In the genomic region with DNA sequence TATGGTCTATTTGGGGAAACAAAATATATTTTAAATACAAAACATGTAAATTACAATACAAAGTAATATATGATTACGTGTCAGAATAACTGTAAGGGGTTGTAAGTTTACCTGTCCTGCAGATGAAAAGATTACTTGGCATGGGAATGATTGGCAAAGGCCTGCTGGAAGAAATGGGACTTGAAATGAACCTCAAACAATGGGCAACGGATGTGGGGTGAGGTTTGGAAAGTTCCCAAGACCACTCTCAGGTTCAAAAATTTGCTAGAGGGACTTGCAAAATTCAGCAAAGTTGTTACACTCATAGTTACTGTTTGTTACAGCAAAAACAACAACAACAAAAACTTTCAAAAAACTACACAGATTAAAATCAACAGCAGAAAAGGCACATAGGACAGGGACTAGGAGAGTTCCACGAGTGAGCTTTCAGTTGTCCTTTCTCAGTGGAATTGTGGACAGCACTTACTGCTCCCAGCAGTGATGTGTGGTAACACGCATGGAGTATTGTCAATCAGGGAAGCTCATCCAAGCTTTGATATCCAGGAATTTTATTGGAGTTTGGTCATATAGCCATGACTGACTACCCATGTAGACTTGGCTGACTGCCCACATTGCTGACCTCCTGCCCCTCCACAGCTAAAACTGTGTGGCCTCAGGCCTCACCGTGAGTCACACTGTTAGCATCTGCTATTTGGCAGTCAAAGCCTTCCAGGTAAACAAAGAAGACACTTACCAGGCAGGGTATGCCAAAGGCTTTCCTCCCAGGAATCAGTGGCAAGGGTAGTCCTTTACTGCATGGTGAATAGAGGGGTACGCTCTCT, we compare ENCODE assay signal across 8 cellular contexts.
A peak's percentile ranks its signal among the peaks of the same experiment; 100 is the strongest.
DNase-seq lines count a peak whose midpoint lies in the region; ATAC-seq and TF ChIP-seq lines count a peak whose summit lies in the region.

No MANE protein-coding gene starts in this region.

- no peaks in the 10 kb centered on the region for H3K4me1 Mint-ChIP-seq in nephron progenitor cell

- no peaks in the 10 kb centered on the region for H3K36me3 Mint-ChIP-seq in nephron progenitor cell (ENCODE audit: low read depth)

- no peaks in the 10 kb centered on the region for H3K9me3 Mint-ChIP-seq in nephron progenitor cell

- no peak for TF ChIP-seq CTCF in nephron progenitor cell (IDR thresholded peaks at IDR 0.05)

- peak; percentile 94 for DNase-seq in DMS53 (lab: John Stamatoyannopoulos, UW)
- peak; percentile 23 for DNase-seq in NCI-H2196 treated with DMSO at 0.1 percent for 48 hours (lab: John Stamatoyannopoulos, UW; ENCODE audit: unreplicated experiment)
- DNase-seq in dedifferentiated amniotic fluid mesenchymal stem cell (ENCODE audit: extremely low spot score) = peak; percentile 22
- no peak for DNase-seq in nephron progenitor cell
- DNase-seq in hypothalamus (lab: John Stamatoyannopoulos, UW) = no peak

- H3K27ac Mint-ChIP-seq in nephron progenitor cell = peak overlapping the region; percentile 43

- no peak overlapping the region for H3K4me3 Mint-ChIP-seq in nephron progenitor cell

- no peaks in the 10 kb centered on the region for H3K27me3 Mint-ChIP-seq in nephron progenitor cell (ENCODE audit: low read depth, poor library complexity)

- no peak for ATAC-seq in HG03439 (IDR thresholded peaks at IDR 0.05; ENCODE audit: unreplicated experiment)
- ATAC-seq in HG02981 (IDR thresholded peaks at IDR 0.05; ENCODE audit: unreplicated experiment) = no peak
- no peak for ATAC-seq in HG02623 (IDR thresholded peaks at IDR 0.05; ENCODE audit: unreplicated experiment)

Comparison
In these comparisons a context has a peak if more than half of its experiments do, and no peak if none do; other contexts are left out.
1. DNase-seq: peak in DMS53 (single experiment), NCI-H2196 treated with DMSO at 0.1 percent for 48 hours (single experiment) and dedifferentiated amniotic fluid mesenchymal stem cell (single experiment); none in nephron progenitor cell (single experiment) and hypothalamus (0 of 51).